17 cellular contexts compared by ENCODE assay signal in the genomic region with DNA sequence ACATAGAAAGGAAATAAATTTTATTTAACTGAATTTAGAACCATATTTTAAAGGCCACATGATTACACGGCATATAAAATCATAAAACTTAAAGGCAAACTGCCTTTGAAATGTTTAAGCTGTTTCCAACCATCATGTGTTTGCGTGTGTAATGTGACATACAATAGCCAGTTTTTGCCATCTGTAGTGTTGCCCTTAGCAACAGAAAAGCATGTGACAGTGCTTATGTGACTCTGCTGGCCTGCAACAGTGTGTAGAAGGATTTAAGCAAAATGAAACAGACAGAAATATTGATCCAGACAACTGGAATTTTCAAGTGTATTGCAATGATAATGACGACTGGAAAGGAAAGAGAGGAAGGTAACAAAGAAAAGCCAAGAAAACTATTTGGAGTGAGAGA. TPM values are rescaled to one million over a fixed set of nuclear protein-coding genes. Genes with fewer than 3 reads are reported as not detected.
DNase-seq lines count a peak whose midpoint lies in the region; ATAC-seq and TF ChIP-seq lines count a peak whose summit lies in the region.
"Had no signal": no experiment of that assay in that cellular context is flagged by ENCODE, and none has a peak within 500 bp of the region (broad histone marks: within the 10 kb centered on the region; RNA-seq: fewer than 3 reads in every experiment).

No MANE protein-coding gene starts in this region.

- H3K4me3 ChIP-seq in OCI-LY3 (ENCODE audit: low read length) (no peak overlapping the region), mucosa of descending colon (no peak overlapping the region)
- H3K4me3 ChIP-seq: MG63, sigmoid colon had no signal

- no peak for TF ChIP-seq CTCF in OCI-LY3 (IDR thresholded peaks at IDR 0.05; ENCODE audit: low read depth, low read length)
- no peak for TF ChIP-seq CTCF in mucosa of descending colon (IDR thresholded peaks at IDR 0.05)

- peak; percentile 70 for ATAC-seq in mucosa of descending colon
- ATAC-seq in GM21360 (IDR thresholded peaks at IDR 0.05; ENCODE audit: unreplicated experiment), result no peak
- ATAC-seq: natural killer cell; stimulated activated memory B cell treated with anti-CD40 and anti-IgM and Interleukin-4, amounts not matched to agents 10 μg/mL and 1 μg/mL and 100 μg/mL, for 72 hours had no signal

- no peaks in the 10 kb centered on the region for H3K27me3 ChIP-seq in OCI-LY3 (ENCODE audit: low read depth, low read length)
- H3K27me3 ChIP-seq: MG63, sigmoid colon had no signal

- intact Hi-C loops in mucosa of descending colon (cut with DNase I, micrococcal nuclease), result no loop called here

- H3K9me3 ChIP-seq in OCI-LY3 (ENCODE audit: insufficient read depth, low read length), result no peaks in the 10 kb centered on the region
- no peaks in the 10 kb centered on the region for H3K9me3 ChIP-seq in mucosa of descending colon
- H3K9me3 ChIP-seq: MG63, sigmoid colon had no signal

- 0 out of 2 replicates have a peak overlapping the region, but pooled peaks have one; percentile 37 for H2AFZ ChIP-seq in OCI-LY3 (ENCODE audit: low read depth, low read length)

- no peaks in the 10 kb centered on the region for H4K20me1 ChIP-seq in OCI-LY3 (ENCODE audit: insufficient read depth, low read length)

- DNase-seq in DMS53 treated with DMSO at 0.1 percent for 48 hours (lab: John Stamatoyannopoulos, UW; ENCODE audit: unreplicated experiment) (peak; percentile 10), NCI-H1694 treated with DMSO at 0.1 percent for 48 hours (lab: John Stamatoyannopoulos, UW) (peak; percentile 41), mucosa of descending colon (peak in 1 of 3 donors; percentile 31), HuH-7 (ENCODE audit: low spot score) (no peak), midbrain (lab: John Stamatoyannopoulos, UW) (no peak), GM19240 (ENCODE audit: insufficient read length, low spot score) (no peak)
- DNase-seq: activated naive CD4-positive, alpha-beta T cell treated with Interleukin-2 at 50 U/mL for 16 hours; MG63; natural killer cell; NK-92 treated with Interleukin-12 subunit alpha and Interleukin-12 subunit beta, amount 100 ng/mL, for 24 hours; sigmoid colon; trophoblast cell had no signal

- H3K27ac ChIP-seq in OCI-LY3 (ENCODE audit: low read length), result no peak overlapping the region
- H3K27ac ChIP-seq: sigmoid colon had no signal

- H3K36me3 ChIP-seq in OCI-LY3 (replicated peaks; ENCODE audit: low read depth, low read length) (no peaks in the 10 kb centered on the region), mucosa of descending colon (ENCODE audit: low read depth) (no peaks in the 10 kb centered on the region)
- H3K36me3 ChIP-seq: MG63, sigmoid colon had no signal

- no peak overlapping the region for H3K4me2 ChIP-seq in OCI-LY3 (ENCODE audit: low read length)

- no peak overlapping the region for H3K9ac ChIP-seq in OCI-LY3 (ENCODE audit: low read length)

- H3K79me2 ChIP-seq in OCI-LY3 (ENCODE audit: low read length), result no peaks in the 10 kb centered on the region

- H3K4me1 ChIP-seq in OCI-LY3 (ENCODE audit: low read length) (no peaks in the 10 kb centered on the region), mucosa of descending colon (ENCODE audit: low read depth) (no peaks in the 10 kb centered on the region)
- H3K4me1 ChIP-seq: sigmoid colon had no signal

RNA-seq across cellular contexts. Expression of gene TSPAN19, which starts 49.5 kb away (rescaled TPM):
- total RNA-seq in mucosa of descending colon, result 1 to 10 TPM in 1 of 3 donors, not detected in 2; 1.2 TPM
- total RNA-seq: G401, lower leg skin, natural killer cell had no signal

RNA-seq across cellular contexts. Expression of gene LRRIQ1, which starts 49.6 kb away (rescaled TPM):
- total RNA-seq in mucosa of descending colon, result under 1 TPM in 1 of 3 donors, not detected in 2; 0.35 TPM
- total RNA-seq: G401, lower leg skin, natural killer cell had no signal

Comparison
In these comparisons a context has a peak if more than half of its experiments do, and no peak if none do; other contexts are left out.
1. DNase-seq: peak in DMS53 treated with DMSO at 0.1 percent for 48 hours (single experiment) and NCI-H1694 treated with DMSO at 0.1 percent for 48 hours (single experiment); none in HuH-7 (single experiment), midbrain (single experiment) and GM19240 (single experiment).